1 cellular context compared by ENCODE assay signal in genomic region chr7:154672659-154673415, GRCh38.
TF ChIP-seq lines count a peak whose summit lies in the region.

No MANE protein-coding gene starts in this region.

TF ChIP-seq in K562, 482 proteins besides CTCF, POLR2A, EP300 and RAD21 (continued from another document and continues in another):
- TF ChIP-seq ZNF518B (CRISPR knock-in tag; IDR thresholded peaks at IDR 0.05) = no peak
- peak; percentile 31; the same call in 1 of the 2 replicates for TF ChIP-seq LEF1 (IDR thresholded peaks at IDR 0.05)
- peak; percentile 38; the same call in 1 of the 2 replicates for TF ChIP-seq ATF4 (CRISPR knock-in tag; IDR thresholded peaks at IDR 0.05)
- peak; percentile 67; the same call in 1 of the 2 replicates for TF ChIP-seq CREB3L1 (IDR thresholded peaks at IDR 0.05; ENCODE audit: borderline replicate concordance, low read depth)
- TF ChIP-seq TEAD4 (IDR thresholded peaks at IDR 0.05; ENCODE audit: low read length) = peak; percentile 87
- no peak for TF ChIP-seq TEAD4 (CRISPR knock-in tag; IDR thresholded peaks at IDR 0.05; ENCODE audit: borderline replicate concordance)
- TF ChIP-seq NR2C1 (IDR thresholded peaks at IDR 0.05) = no peak
- TF ChIP-seq NR2C1 (tag; IDR thresholded peaks at IDR 0.05) = peak; percentile 47; the same call in 1 of the 2 replicates
- peak; percentile 83 for TF ChIP-seq MYC (IDR thresholded peaks at IDR 0.05; ENCODE audit: low read depth, low read length)
- no peak for TF ChIP-seq MYC (CRISPR knock-in tag; IDR thresholded peaks at IDR 0.05; ENCODE audit: borderline replicate concordance, low read depth)
- TF ChIP-seq TBL1XR1 (IDR thresholded peaks at IDR 0.05; ENCODE audit: low read length in 2 of 2) = no peak
- TF ChIP-seq ZNF592 (IDR thresholded peaks at IDR 0.05) = peak; percentile 94
- no peak for TF ChIP-seq ZBTB49 (CRISPR knock-in tag; IDR thresholded peaks at IDR 0.05; ENCODE audit: borderline replicate concordance)
- TF ChIP-seq CBX2 (IDR thresholded peaks at IDR 0.05; ENCODE audit: insufficient read depth, low read length, poor library complexity, severe bottlenecking) = no peak
- peak; percentile 54; the same call in 1 of the 2 replicates for TF ChIP-seq BHLHE40 (IDR thresholded peaks at IDR 0.05; ENCODE audit: low read length)
- no peak for TF ChIP-seq ZNF174 (CRISPR knock-in tag; IDR thresholded peaks at IDR 0.05)
- TF ChIP-seq CBX3 (IDR thresholded peaks at IDR 0.05; ENCODE audit: borderline replicate concordance in 1 of 2, low read length in 2 of 2) = peak in 1 of 2 experiments; percentile 83; a peak in 1 of 3 replicates
- TF ChIP-seq FOSL1 (tag; conservative IDR thresholded peaks at IDR 0.05) = peak; percentile 96
- TF ChIP-seq SMARCE1 (IDR thresholded peaks at IDR 0.05) = peak; percentile 76
- peak; percentile 96 for TF ChIP-seq CBFA2T3 (IDR thresholded peaks at IDR 0.05)
- no peak for TF ChIP-seq TAF9B (IDR thresholded peaks at IDR 0.05; ENCODE audit: partially characterized antibody)
- TF ChIP-seq MAX (CRISPR knock-in tag; IDR thresholded peaks at IDR 0.05) = peak; percentile 79
- TF ChIP-seq HDAC6 (IDR thresholded peaks at IDR 0.05; ENCODE audit: low read depth, low read length) = no peak
- TF ChIP-seq ZNF766 (CRISPR knock-in tag; conservative IDR thresholded peaks at IDR 0.05) = peak; percentile 43; the same call in 1 of the 2 replicates
- TF ChIP-seq NRF1 (conservative IDR thresholded peaks at IDR 0.05 in 1 of 2, IDR thresholded peaks at IDR 0.05 in 1 of 2) = 0 out of 4 replicates have a peak, but pooled peaks of 1 of the 2 experiments have one; percentile 11
- no peak for TF ChIP-seq IRF1 (CRISPR knock-in tag; IDR thresholded peaks at IDR 0.05; ENCODE audit: borderline replicate concordance)
- peak; percentile 68 for TF ChIP-seq C11orf30 (IDR thresholded peaks at IDR 0.05; ENCODE audit: low read depth)
- no peak for TF ChIP-seq ZC3H8 (IDR thresholded peaks at IDR 0.05)
- TF ChIP-seq ZNF717 (CRISPR knock-in tag; IDR thresholded peaks at IDR 0.05) = no peak
- peak; percentile 28 for TF ChIP-seq FOS (IDR thresholded peaks at IDR 0.05; ENCODE audit: extremely low read depth, insufficient read length)
- TF ChIP-seq NFIC (IDR thresholded peaks at IDR 0.05) = peak; percentile 94
- peak; percentile 62; the same call in 1 of the 2 replicates for TF ChIP-seq ZBTB17 (CRISPR knock-in tag; IDR thresholded peaks at IDR 0.05)
- no peak for TF ChIP-seq DLX4 (CRISPR knock-in tag; IDR thresholded peaks at IDR 0.05)
- no peak; the same call in 1 of the 2 replicates for TF ChIP-seq ZBTB9 (CRISPR knock-in tag; IDR thresholded peaks at IDR 0.05)
- peak; percentile 94 for TF ChIP-seq L3MBTL2 (IDR thresholded peaks at IDR 0.05)
- TF ChIP-seq SMARCA4 (IDR thresholded peaks at IDR 0.05) = peak; percentile 85
- peak; percentile 49 for TF ChIP-seq CHD1 (IDR thresholded peaks at IDR 0.05; ENCODE audit: low read length)
- TF ChIP-seq E2F6 (IDR thresholded peaks at IDR 0.05; ENCODE audit: borderline replicate concordance in 1 of 2, extremely low read depth in 1 of 2, insufficient read depth in 1 of 2, insufficient read length in 1 of 2, low read depth in 1 of 2, low read length in 1 of 2, poor library complexity in 1 of 2, severe bottlenecking in 1 of 2) = peak; percentile 14 to 58
- TF ChIP-seq JUNB (CRISPR knock-in tag; conservative IDR thresholded peaks at IDR 0.05) = peak; percentile 78
- TF ChIP-seq ARID1B (IDR thresholded peaks at IDR 0.05) = peak; percentile 90
- TF ChIP-seq ZNF699 (CRISPR knock-in tag; IDR thresholded peaks at IDR 0.05; ENCODE audit: insufficient replicate concordance) = no peak
- TF ChIP-seq SREBF1 (IDR thresholded peaks at IDR 0.05; ENCODE audit: borderline replicate concordance, low read depth, low read length) = no peak
- no peak for TF ChIP-seq KDM5B (IDR thresholded peaks at IDR 0.05; ENCODE audit: insufficient replicate concordance, low read depth, low read length)
- TF ChIP-seq POLR2AphosphoS5 (IDR thresholded peaks at IDR 0.05; ENCODE audit: control insufficient read depth, insufficient read depth, low read depth, low read length) = peak; percentile 89
